14 cellular contexts compared by ENCODE assay signal in genomic region chr3:113111308-113111707, GRCh38.
A peak's percentile ranks its signal among the peaks of the same experiment; 100 is the strongest.
DNase-seq lines count a peak whose midpoint lies in the region; ATAC-seq, FAIRE-seq and TF ChIP-seq lines count a peak whose summit lies in the region.
"Had no signal": no experiment of that assay in that cellular context is flagged by ENCODE, and none has a peak within 500 bp of the region (broad histone marks: within the 10 kb centered on the region; RNA-seq: fewer than 3 reads in every experiment).

No MANE protein-coding gene starts in this region.

- H3K27ac Mint-ChIP-seq in astrocyte (ENCODE audit: unreplicated experiment) = peak overlapping the region; percentile 9
- H3K27ac Mint-ChIP-seq in nephron progenitor cell = peak overlapping the region; percentile 70

- no peak overlapping the region for H3K4me3 Mint-ChIP-seq in astrocyte (ENCODE audit: unreplicated experiment)
- no peak overlapping the region for H3K4me3 Mint-ChIP-seq in nephron progenitor cell

- no peak overlapping the region for H3K4me2 ChIP-seq in astrocyte (ENCODE audit: low read length)

- H3K27ac ChIP-seq in astrocyte (ENCODE audit: low read depth, low read length) = no peak overlapping the region
- H3K27ac ChIP-seq: upper lobe of right lung had no signal

- no peaks in the 10 kb centered on the region for H3K4me1 ChIP-seq in astrocyte (ENCODE audit: insufficient read depth, low read length)
- H3K4me1 ChIP-seq: upper lobe of right lung had no signal

- no peaks in the 10 kb centered on the region for H3K79me2 ChIP-seq in astrocyte (ENCODE audit: insufficient read depth, low read length)

- H3K9me3 ChIP-seq in astrocyte (ENCODE audit: insufficient read depth, low read depth, low read length) = no peaks in the 10 kb centered on the region
- H3K9me3 ChIP-seq: upper lobe of right lung had no signal

- peak; percentile 43 for DNase-seq in activated CD4-positive, alpha-beta T cell treated with anti-CD3 and anti-CD28 coated beads for 48 hours
- DNase-seq in activated CD4-positive, alpha-beta T cell treated with anti-CD3 and anti-CD28 coated beads, Interleukin-2, amount 50 U/mL, for 1 hour = no peak
- DNase-seq in NB4 (ENCODE audit: low read depth) (peak; percentile 69), astrocyte (ENCODE audit: low read depth) (peak; percentile 32), nephron progenitor cell (no peak), NOMO-1 (lab: John Stamatoyannopoulos, UW; ENCODE audit: unreplicated experiment in 2 of 2) (no peak)
- DNase-seq: hippocampal formation, NCI-H1930, right cardiac atrium, upper lobe of right lung had no signal

- no peak overlapping the region for H2AFZ ChIP-seq in astrocyte (ENCODE audit: low read depth, low read length)

- no peak for TF ChIP-seq POLR2A in NB4 (IDR thresholded peaks at IDR 0.05; ENCODE audit: extremely low read depth, insufficient read length)

- no peaks in the 10 kb centered on the region for H4K20me1 ChIP-seq in astrocyte (ENCODE audit: insufficient read depth, low read length)

- FAIRE-seq in astrocyte (lab: Jason Lieb, UNC) = no peak
- FAIRE-seq: bronchial epithelial cell, endothelial cell of umbilical vein had no signal

- H3K36me3 ChIP-seq in astrocyte (ENCODE audit: insufficient read depth, low read length) = no peaks in the 10 kb centered on the region
- H3K36me3 ChIP-seq: upper lobe of right lung had no signal

- no peak for TF ChIP-seq CTCF in NB4 (IDR thresholded peaks at IDR 0.05; ENCODE audit: low read depth, low read length)
- no peak for TF ChIP-seq CTCF in astrocyte (IDR thresholded peaks at IDR 0.05; ENCODE audit: insufficient read depth, low read depth, low read length)
- TF ChIP-seq CTCF in nephron progenitor cell (IDR thresholded peaks at IDR 0.05) = no peak

- no peak for ATAC-seq in HG02870 (IDR thresholded peaks at IDR 0.05; ENCODE audit: unreplicated experiment)
- no peak for ATAC-seq in HG03460 (IDR thresholded peaks at IDR 0.05; ENCODE audit: unreplicated experiment)
- ATAC-seq: right cardiac atrium, upper lobe of right lung had no signal

- H3K9ac ChIP-seq in astrocyte (ENCODE audit: low read length) = no peak overlapping the region

- no peaks in the 10 kb centered on the region for H3K27me3 Mint-ChIP-seq in astrocyte (ENCODE audit: low read depth, unreplicated experiment)
- peaks cover 3% of the 10 kb centered on the region for H3K27me3 Mint-ChIP-seq in nephron progenitor cell (ENCODE audit: low read depth, poor library complexity)

- H3K4me1 Mint-ChIP-seq in astrocyte (ENCODE audit: low read depth, unreplicated experiment) (peaks cover 23% of the 10 kb centered on the region), nephron progenitor cell (peaks cover 71% of the 10 kb centered on the region)

- H3K4me3 ChIP-seq in NB4 (ENCODE audit: low read depth, low read length) (no peak overlapping the region), astrocyte (ENCODE audit: insufficient read depth, low read depth, low read length) (no peak overlapping the region)
- H3K4me3 ChIP-seq: upper lobe of right lung had no signal

- H3K9me3 Mint-ChIP-seq in astrocyte (ENCODE audit: unreplicated experiment) (no peaks in the 10 kb centered on the region), nephron progenitor cell (no peaks in the 10 kb centered on the region)

- H3K36me3 Mint-ChIP-seq in astrocyte (ENCODE audit: low read depth, unreplicated experiment) (no peaks in the 10 kb centered on the region), nephron progenitor cell (ENCODE audit: low read depth) (no peaks in the 10 kb centered on the region)

- H3K27me3 ChIP-seq in astrocyte (ENCODE audit: insufficient read depth, low read length) = no peaks in the 10 kb centered on the region
- H3K27me3 ChIP-seq: upper lobe of right lung had no signal

Comparison
In these comparisons a context has a peak if more than half of its experiments do, and no peak if none do; other contexts are left out.
1. DNase-seq: peak in activated CD4-positive, alpha-beta T cell treated with anti-CD3 and anti-CD28 coated beads for 48 hours (single experiment), NB4 (single experiment) and astrocyte (single experiment); none in activated CD4-positive, alpha-beta T cell treated with anti-CD3 and anti-CD28 coated beads, Interleukin-2, amount 50 U/mL, for 1 hour (single experiment), nephron progenitor cell (single experiment) and NOMO-1 (0 of 2).